1 cellular context compared by ENCODE assay signal in genomic region chr14:102896735-102897134, GRCh38. TPM values are rescaled to one million over a fixed set of nuclear protein-coding genes. Genes with fewer than 3 reads are reported as not detected.
"Had no signal": no experiment of that assay in that cellular context is flagged by ENCODE, and none has a peak within 500 bp of the region (broad histone marks: within the 10 kb centered on the region; RNA-seq: fewer than 3 reads in every experiment).

No MANE protein-coding gene starts in this region.

RNA-seq across cellular contexts. Expression of gene AMN, which starts 25.7 kb away (rescaled TPM):
- total RNA-seq: left ventricle myocardium superior had no signal
